Comparison of ENCODE assay signal across 24 cellular contexts in the genomic region with DNA sequence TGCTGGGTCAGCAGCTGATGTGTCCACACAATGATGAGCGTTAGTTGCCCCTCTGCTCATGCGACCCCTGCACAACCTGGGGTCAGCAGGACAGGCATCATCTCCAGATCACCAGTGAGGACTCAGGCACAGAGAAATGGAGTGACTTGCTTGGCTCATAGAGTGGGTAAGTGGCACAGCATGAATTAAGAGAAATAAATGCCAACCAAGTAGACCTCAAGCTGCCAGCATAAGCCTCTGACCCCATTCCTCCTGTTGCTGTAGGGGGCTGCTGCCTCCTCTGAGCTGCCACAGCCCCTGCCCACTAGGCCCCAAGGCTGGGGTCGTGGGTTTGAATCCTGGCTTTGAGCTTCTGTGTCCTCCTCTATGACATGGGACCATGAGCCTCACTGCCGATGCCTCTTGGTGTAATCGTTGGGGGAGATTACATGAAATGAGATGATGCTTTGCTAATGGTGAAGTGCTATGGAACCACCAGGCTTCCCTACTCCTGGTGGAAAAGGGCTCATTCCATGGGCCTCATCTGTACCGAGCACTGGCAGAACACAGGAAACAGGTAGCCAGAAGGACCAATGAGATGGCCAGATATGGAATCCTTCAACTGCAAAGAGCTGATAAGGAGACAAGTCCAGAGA. TPM values are rescaled to one million over a fixed set of nuclear protein-coding genes. Genes with fewer than 3 reads are reported as not detected.
DNase-seq lines count a peak whose midpoint lies in the region; ATAC-seq and TF ChIP-seq lines count a peak whose summit lies in the region.
"Had no signal": no experiment of that assay in that cellular context is flagged by ENCODE, and none has a peak within 500 bp of the region (broad histone marks: within the 10 kb centered on the region; RNA-seq: fewer than 3 reads in every experiment).

No MANE protein-coding gene starts in this region.

- no peaks in the 10 kb centered on the region for H3K36me3 Mint-ChIP-seq in IgD-negative memory B cell
- H3K36me3 Mint-ChIP-seq: brain; CD4-positive, alpha-beta memory T cell; natural killer cell treated with Interleukin-12 subunit alpha and Interleukin-12 subunit beta and Interleukin-15 and Interleukin-18, amount 100 ng/mL, for 72 hours had no signal

- H3K4me1 Mint-ChIP-seq in IgD-negative memory B cell, result peaks cover 17 to 30% (median 29%) of the 10 kb centered on the region in 3 donors
- H3K4me1 Mint-ChIP-seq: CD4-positive, alpha-beta memory T cell had no signal

- peak overlapping the region in 9 of 11 experiments; percentile 57 to 80 (median 66); a peak in 18 of 22 replicates for H3K9ac ChIP-seq in BLaER1 treated with 17β-estradiol and CSF1 and Interleukin-3, amounts not matched to agents 10 nM and 100 nM
- H3K9ac ChIP-seq in skeletal muscle tissue (ENCODE audit: low read depth in 1 of 3, low read length in 3 of 3), result no peak overlapping the region

- H4K20me1 ChIP-seq in BLaER1 treated with 17β-estradiol and CSF1 and Interleukin-3, amounts not matched to agents 10 nM and 100 nM, result no peaks in the 10 kb centered on the region

- ATAC-seq in HG03159 (IDR thresholded peaks at IDR 0.05; ENCODE audit: unreplicated experiment), result no peak
- ATAC-seq in GM21825 (IDR thresholded peaks at IDR 0.05; ENCODE audit: unreplicated experiment), result no peak
- ATAC-seq: natural killer cell treated with Interleukin-12 subunit alpha and Interleukin-12 subunit beta and Interleukin-15 and Interleukin-18, amount 100 ng/mL, for 72 hours had no signal

- H3K27me3 Mint-ChIP-seq in IgD-negative memory B cell, result peaks cover 28% of the 10 kb centered on the region

- peak overlapping the region in 3 of 4 donors; percentile 24 to 89 (median 53) for H3K4me3 Mint-ChIP-seq in IgD-negative memory B cell
- H3K4me3 Mint-ChIP-seq: brain; CD4-positive, alpha-beta memory T cell; endodermal cell; H9; natural killer cell treated with Interleukin-12 subunit alpha and Interleukin-12 subunit beta and Interleukin-15 and Interleukin-18, amount 100 ng/mL, for 72 hours; T-helper 1 cell treated with Interleukin-12 subunit alpha and Interleukin-12 subunit beta and Interleukin-4 antibody, amounts not matched to agents 30 μg/mL and 1 μg/mL, for 36 hours had no signal

- no peak for TF ChIP-seq POLR2A in esophagus muscularis mucosa (IDR thresholded peaks at IDR 0.05; ENCODE audit: low read depth)

- no peaks in the 10 kb centered on the region for H3K27me3 ChIP-seq in BLaER1 treated with 17β-estradiol and CSF1 and Interleukin-3, amounts not matched to agents 10 nM and 100 nM
- no peaks in the 10 kb centered on the region for H3K27me3 ChIP-seq in esophagus muscularis mucosa
- peaks cover 3 to 14% (median 3%) of the 10 kb centered on the region in 3 donors for H3K27me3 ChIP-seq in skeletal muscle tissue (ENCODE audit: control insufficient read depth in 3 of 3, insufficient read depth in 3 of 3, low read length in 3 of 3)
- H3K27me3 ChIP-seq: pancreas, right lobe of liver, SJSA1, suprapubic skin had no signal

- H3K4me3 ChIP-seq in BLaER1 treated with 17β-estradiol and CSF1 and Interleukin-3, amounts not matched to agents 10 nM and 100 nM, result no peak overlapping the region; a peak in 1 of 20 replicates
- H3K4me3 ChIP-seq in esophagus muscularis mucosa, result no peak overlapping the region
- H3K4me3 ChIP-seq in skeletal muscle tissue (ENCODE audit: low read length in 3 of 3), result no peak overlapping the region
- H3K4me3 ChIP-seq: pancreas, right lobe of liver, SJSA1, suprapubic skin had no signal

- H3K4me2 ChIP-seq in BLaER1 treated with 17β-estradiol and CSF1 and Interleukin-3, amounts not matched to agents 10 nM and 100 nM, result peak overlapping the region; percentile 65 to 88 (median 78)

- no peak for TF ChIP-seq EP300 in esophagus muscularis mucosa (IDR thresholded peaks at IDR 0.05)

- H3K36me3 ChIP-seq in BLaER1 treated with 17β-estradiol and CSF1 and Interleukin-3, amounts not matched to agents 10 nM and 100 nM, result no peaks in the 10 kb centered on the region
- H3K36me3 ChIP-seq in esophagus muscularis mucosa, result no peaks in the 10 kb centered on the region
- no peaks in the 10 kb centered on the region for H3K36me3 ChIP-seq in skeletal muscle tissue (ENCODE audit: control insufficient read depth in 3 of 3, insufficient read depth in 3 of 3, low read length in 3 of 3)
- H3K36me3 ChIP-seq: pancreas, right lobe of liver, SJSA1, suprapubic skin had no signal

- H3K27ac Mint-ChIP-seq in IgD-negative memory B cell, result peak overlapping the region; percentile 66 to 89 (median 80)
- H3K27ac Mint-ChIP-seq: brain; CD4-positive, alpha-beta memory T cell; endodermal cell; H9; natural killer cell treated with Interleukin-12 subunit alpha and Interleukin-12 subunit beta and Interleukin-15 and Interleukin-18, amount 100 ng/mL, for 72 hours; T-helper 1 cell treated with Interleukin-12 subunit alpha and Interleukin-12 subunit beta and Interleukin-4 antibody, amounts not matched to agents 30 μg/mL and 1 μg/mL, for 36 hours had no signal

- peaks cover 44 to 84% (median 66%) of the 10 kb centered on the region in 10 experiments for H3K4me1 ChIP-seq in BLaER1 treated with 17β-estradiol and CSF1 and Interleukin-3, amounts not matched to agents 10 nM and 100 nM
- H3K4me1 ChIP-seq in esophagus muscularis mucosa (peaks cover 14 to 34% (median 23%) of the 10 kb centered on the region in 4 donors), skeletal muscle tissue (ENCODE audit: control insufficient read depth in 3 of 3, insufficient read depth in 3 of 3, low read length in 3 of 3) (peaks cover 16 to 25% (median 23%) of the 10 kb centered on the region in 3 donors)
- H3K4me1 ChIP-seq: pancreas, right lobe of liver, SJSA1, suprapubic skin had no signal

- H3K27ac ChIP-seq in BLaER1 treated with 17β-estradiol and CSF1 and Interleukin-3, amounts not matched to agents 10 nM and 100 nM, result peak overlapping the region in 10 of 11 experiments; percentile 61 to 94 (median 84); a peak in 21 of 22 replicates
- peak overlapping the region; percentile 32 to 57 (median 38) for H3K27ac ChIP-seq in esophagus muscularis mucosa (replicated peaks in 1 of 4)
- peak overlapping the region; percentile 64 for H3K27ac ChIP-seq in skeletal muscle tissue (ENCODE audit: low read depth, low read length)
- H3K27ac ChIP-seq: pancreas, right lobe of liver, SJSA1, suprapubic skin, VCaP had no signal

- intact Hi-C loops in esophagus muscularis mucosa (cut with DNase I), result no loop called here

- no peaks in the 10 kb centered on the region for H3K9me3 ChIP-seq in BLaER1 treated with 17β-estradiol and CSF1 and Interleukin-3, amounts not matched to agents 10 nM and 100 nM (replicated peaks in 1 of 11)
- H3K9me3 ChIP-seq in esophagus muscularis mucosa (no peaks in the 10 kb centered on the region), skeletal muscle tissue (ENCODE audit: control insufficient read depth in 3 of 3, low read length in 3 of 3) (no peaks in the 10 kb centered on the region)
- H3K9me3 ChIP-seq: pancreas, right lobe of liver, SJSA1, suprapubic skin had no signal

- no peaks in the 10 kb centered on the region for H3K9me3 Mint-ChIP-seq in IgD-negative memory B cell
- H3K9me3 Mint-ChIP-seq: brain; CD4-positive, alpha-beta memory T cell; natural killer cell treated with Interleukin-12 subunit alpha and Interleukin-12 subunit beta and Interleukin-15 and Interleukin-18, amount 100 ng/mL, for 72 hours; T-helper 1 cell treated with Interleukin-12 subunit alpha and Interleukin-12 subunit beta and Interleukin-4 antibody, amounts not matched to agents 30 μg/mL and 1 μg/mL, for 36 hours had no signal

- DNase-seq in esophagus muscularis mucosa (ENCODE audit: extremely low spot score), result no peak
- no peak for DNase-seq in NCI-H446 treated with DMSO at 0.1 percent for 48 hours (lab: John Stamatoyannopoulos, UW)
- no peak for DNase-seq in NCI-H2196 (lab: John Stamatoyannopoulos, UW; ENCODE audit: unreplicated experiment)
- DNase-seq: activated effector memory CD4-positive, alpha-beta T cell treated with anti-CD3 and anti-CD28 coated beads, Interleukin-2, amount 50 U/mL, for 16 hours; CD4-positive, alpha-beta memory T cell; DMS 273 treated with DMSO at 0.1 percent for 48 hours; midbrain; NCI-H187; NCI-H82 had no signal

- 90% methylated on average over 6 of the region's 6 CpGs for WGBS in esophagus muscularis mucosa

- TF ChIP-seq CTCF in esophagus muscularis mucosa (IDR thresholded peaks at IDR 0.05), result no peak

RNA-seq across cellular contexts. Expression of a gene that starts 33.6 kb away (rescaled TPM):
- polyA plus RNA-seq in IgD-negative memory B cell, result not detected
- total RNA-seq in esophagus muscularis mucosa (10 to 100 TPM; 19.1 to 87.5 (median 45.3) TPM), skeletal muscle tissue (6.3 TPM)

Comparison
In these comparisons a context has a peak if more than half of its experiments do, and no peak if none do; other contexts are left out.
1. H3K9ac ChIP-seq: peak in BLaER1 treated with 17β-estradiol and CSF1 and Interleukin-3, amounts not matched to agents 10 nM and 100 nM (9 of 11); none in skeletal muscle tissue (0 of 3).
2. Peak in every context shown above with its lines, with median percentiles within 50 percentile points of each other: H3K27ac ChIP-seq.